In genomic region chr3:46948830-46949671, GRCh38 we compare ENCODE assay signal across 8 cellular contexts. TPM values are rescaled to one million over a fixed set of nuclear protein-coding genes. Genes with fewer than 3 reads are reported as not detected.
A peak's percentile ranks its signal among the peaks of the same experiment; 100 is the strongest.
DNase-seq lines count a peak whose midpoint lies in the region; ATAC-seq lines count a peak whose summit lies in the region.

No MANE protein-coding gene starts in this region.

- no peaks in the 10 kb centered on the region for H3K27me3 Mint-ChIP-seq in activated CD4-positive, alpha-beta T cell treated with anti-CD3 and anti-CD28 coated beads, Interleukin-2, amount 10 ng/mL, durations not matched to agents 24 days and 14 days

- peaks cover 22% of the 10 kb centered on the region for H3K79me1 ChIP-seq in neuronal stem cell (ENCODE audit: low read depth, low read length)

- peaks cover 80% of the 10 kb centered on the region for H3K4me1 Mint-ChIP-seq in activated CD4-positive, alpha-beta T cell treated with anti-CD3 and anti-CD28 coated beads, Interleukin-2, amount 10 ng/mL, durations not matched to agents 24 days and 14 days

- no peaks in the 10 kb centered on the region for H3F3A ChIP-seq in GM23248 (ENCODE audit: insufficient read depth)

- H3K9me2 ChIP-seq in GM23248 (ENCODE audit: insufficient read depth) = no peaks in the 10 kb centered on the region

- H3K27ac ChIP-seq in KOPT-K1 (ENCODE audit: low read depth, low read length, poor library complexity, severe bottlenecking) = peak overlapping the region; percentile 68
- H3K27ac ChIP-seq in cingulate gyrus (ENCODE audit: low read depth, low read length) = peak overlapping the region; percentile 58
- H3K27ac ChIP-seq in neuronal stem cell (replicated peaks; ENCODE audit: low read length) = no peak overlapping the region
- no peak overlapping the region for H3K27ac ChIP-seq in GM23248

- H3K14ac ChIP-seq in neuronal stem cell (ENCODE audit: low read length) = no peak overlapping the region

- peaks cover 16% of the 10 kb centered on the region; the same call in 1 of the 2 replicates for H4K20me1 ChIP-seq in GM23248 (ENCODE audit: insufficient read depth)

- no peak overlapping the region for H2BK15ac ChIP-seq in neuronal stem cell (ENCODE audit: low read length)

- H3K4me3 Mint-ChIP-seq in activated CD4-positive, alpha-beta T cell treated with anti-CD3 and anti-CD28 coated beads, Interleukin-2, amount 10 ng/mL, durations not matched to agents 24 days and 14 days = peak overlapping the region; percentile 80

- H4K8ac ChIP-seq in neuronal stem cell (ENCODE audit: low read depth, low read length) = no peak overlapping the region

- no peak overlapping the region for H3K4ac ChIP-seq in neuronal stem cell (ENCODE audit: low read length)

- no peak overlapping the region for H2BK12ac ChIP-seq in neuronal stem cell (ENCODE audit: low read length)

- no CpG with 5 or more reads among the region's 6 CpGs for WGBS in neuronal stem cell (ENCODE audit: extremely low coverage in 2 of 2, insufficient read length in 2 of 2, insufficient replicate concordance in 1 of 2), 2 donors
- 79 to 85% methylated on average over 6 of the region's 6 CpGs for WGBS in GM23248 (ENCODE audit: low coverage in 1 of 2, low lambda C conversion rate in 2 of 2, missing lambda C conversion rate in 2 of 2), 2 experiments

- H3K27me3 ChIP-seq in neuronal stem cell (ENCODE audit: control insufficient read depth in 3 of 3, insufficient read depth in 3 of 3, low read depth in 1 of 3, low read length in 3 of 3) (no peaks in the 10 kb centered on the region), GM23248 (replicated peaks; ENCODE audit: insufficient read depth) (no peaks in the 10 kb centered on the region)

- H3K9ac ChIP-seq in neuronal stem cell (ENCODE audit: low read depth, low read length, poor library complexity) (no peak overlapping the region), GM23248 (no peak overlapping the region)

- H3K27ac Mint-ChIP-seq in activated CD4-positive, alpha-beta T cell treated with anti-CD3 and anti-CD28 coated beads, Interleukin-2, amount 10 ng/mL, durations not matched to agents 24 days and 14 days = peak overlapping the region; percentile 94

- peaks cover 24% of the 10 kb centered on the region for H3K36me3 ChIP-seq in KOPT-K1 (ENCODE audit: insufficient read depth, low read length)
- H3K36me3 ChIP-seq in neuronal stem cell (replicated peaks in 1 of 2; ENCODE audit: control insufficient read depth in 2 of 2, insufficient read depth in 2 of 2, low read length in 2 of 2) = peaks cover 2 to 42% of the 10 kb centered on the region in 2 donors
- H3K36me3 ChIP-seq in GM23248 (ENCODE audit: low read depth) = no peaks in the 10 kb centered on the region

- H3K4me1 ChIP-seq in neuronal stem cell (ENCODE audit: control insufficient read depth in 2 of 2, insufficient read depth in 1 of 2, low read depth in 1 of 2, low read length in 2 of 2) (peaks cover 3 to 8% of the 10 kb centered on the region in 2 donors), GM23248 (ENCODE audit: insufficient read depth) (peaks cover 13% of the 10 kb centered on the region)

- no peak overlapping the region for H2BK5ac ChIP-seq in neuronal stem cell (ENCODE audit: low read length)

- no peak overlapping the region for H2AK5ac ChIP-seq in neuronal stem cell (ENCODE audit: low read depth, low read length)

- peak overlapping the region; percentile 22 for H3K23ac ChIP-seq in neuronal stem cell (ENCODE audit: low read depth, low read length, poor library complexity)

- no peaks in the 10 kb centered on the region for H3K9me3 Mint-ChIP-seq in activated CD4-positive, alpha-beta T cell treated with anti-CD3 and anti-CD28 coated beads, Interleukin-2, amount 10 ng/mL, durations not matched to agents 24 days and 14 days

- H3K36me3 Mint-ChIP-seq in activated CD4-positive, alpha-beta T cell treated with anti-CD3 and anti-CD28 coated beads, Interleukin-2, amount 10 ng/mL, durations not matched to agents 24 days and 14 days (ENCODE audit: low read depth) = peaks cover 32% of the 10 kb centered on the region

- peak; percentile 70 for DNase-seq in activated CD4-positive, alpha-beta T cell treated with anti-CD3 and anti-CD28 coated beads, Interleukin-2, amount 10 ng/mL, durations not matched to agents 24 days and 14 days
- DNase-seq in activated CD4-positive, alpha-beta T cell treated with anti-CD3 and anti-CD28 coated beads, Interleukin-2, amount 50 U/mL, for 1 hour = no peak
- no peak for DNase-seq in neuronal stem cell (ENCODE audit: low spot score)
- DNase-seq in glomerular visceral epithelial cell (ENCODE audit: extremely low spot score) = no peak
- DNase-seq in GM23248 = no peak

- no peak overlapping the region for H3K4me2 ChIP-seq in neuronal stem cell (ENCODE audit: insufficient read depth, low read length, poor library complexity, severe bottlenecking)
- no peak overlapping the region for H3K4me2 ChIP-seq in GM23248 (ENCODE audit: unreplicated experiment)

- H3K4me3 ChIP-seq in neuronal stem cell (ENCODE audit: low read length in 2 of 2) (no peak overlapping the region), GM23248 (no peak overlapping the region)

- intact Hi-C loops in activated CD4-positive, alpha-beta T cell treated with anti-CD3 and anti-CD28 coated beads, Interleukin-2, amount 10 ng/mL, durations not matched to agents 24 days and 14 days (cut with micrococcal nuclease) = loop anchor here (1.0 to 5.0 kb wide), 4 partner anchors 10 to 68 kb away; partner anchors contain the start of gene NBEAL2

- H3K18ac ChIP-seq in neuronal stem cell (ENCODE audit: low read length) = no peak overlapping the region

- H2AFZ ChIP-seq in neuronal stem cell (ENCODE audit: low read length) = no peak overlapping the region
- H2AFZ ChIP-seq in GM23248 = no peak overlapping the region

- H4K91ac ChIP-seq in neuronal stem cell (ENCODE audit: low read depth, low read length, poor library complexity) = no peak overlapping the region

- H2BK120ac ChIP-seq in neuronal stem cell (ENCODE audit: low read depth, low read length) = no peak overlapping the region

- no peak for ATAC-seq in GM18858 (IDR thresholded peaks at IDR 0.05; ENCODE audit: unreplicated experiment)

- H3K9me3 ChIP-seq in KOPT-K1 (ENCODE audit: insufficient read depth, low read length, poor library complexity, severe bottlenecking) = peaks cover 6% of the 10 kb centered on the region
- H3K9me3 ChIP-seq in neuronal stem cell (replicated peaks in 1 of 2; ENCODE audit: control insufficient read depth in 2 of 2, insufficient read depth in 1 of 2, low read depth in 1 of 2, low read length in 2 of 2) = peaks cover 0 to 4% of the 10 kb centered on the region in 2 donors
- no peaks in the 10 kb centered on the region for H3K9me3 ChIP-seq in GM23248 (ENCODE audit: low read depth)

- in situ Hi-C loops in GM23248 (cut with MboI) = no loop called here

- H3K79me2 ChIP-seq in GM23248 (ENCODE audit: insufficient read depth) = peaks cover 99% of the 10 kb centered on the region

RNA-seq across cellular contexts. Expression of gene CCDC12, which starts 27.5 kb away (rescaled TPM):
- total RNA-seq in activated CD4-positive, alpha-beta T cell treated with anti-CD3 and anti-CD28 coated beads, Interleukin-2, amount 10 ng/mL, durations not matched to agents 24 days and 14 days = 55.3 and 66.2 TPM in 2 replicates
- polyA plus RNA-seq in neuronal stem cell (2013, experiment 1 of 2) = 56.1 TPM
- polyA plus RNA-seq in neuronal stem cell (2013, experiment 2 of 2) = 55.5 TPM
- 15.2 and 17.4 TPM in 2 replicates for total RNA-seq in GM23248 (2014; rRNA removed; shearing (Covaris generic))
- 42.7 and 43.8 TPM in 2 replicates for polyA plus RNA-seq in GM23248 (2016; fragmentation: Nextera tagmentation; extraction: Ambion mirVana)

RNA-seq across cellular contexts. Expression of gene NBEAL2, which starts 30.4 kb away (rescaled TPM):
- total RNA-seq in activated CD4-positive, alpha-beta T cell treated with anti-CD3 and anti-CD28 coated beads, Interleukin-2, amount 10 ng/mL, durations not matched to agents 24 days and 14 days = 115 and 119 TPM in 2 replicates
- 5.9 TPM for polyA plus RNA-seq in neuronal stem cell (2013, experiment 1 of 2)
- 6.2 TPM for polyA plus RNA-seq in neuronal stem cell (2013, experiment 2 of 2)
- total RNA-seq in GM23248 (2014; rRNA removed; shearing (Covaris generic)) = 2.8 and 4.7 TPM in 2 replicates
- 0.94 and 1.2 TPM in 2 replicates for polyA plus RNA-seq in GM23248 (2016; fragmentation: Nextera tagmentation; extraction: Ambion mirVana)

Comparison
In these comparisons a context has a peak if more than half of its experiments do, and no peak if none do; other contexts are left out.
1. H3K27ac ChIP-seq: peak in KOPT-K1 (single experiment) and cingulate gyrus (single experiment); none in neuronal stem cell (single experiment) and GM23248 (single experiment).
2. RNA of gene NBEAL2, which starts 30.4 kb away (total RNA-seq): 115 to 119 TPM in activated CD4-positive, alpha-beta T cell treated with anti-CD3 and anti-CD28 coated beads, Interleukin-2, amount 10 ng/mL, durations not matched to agents 24 days and 14 days; 2.8 to 4.7 TPM in GM23248; every median in the first group is over 10 times any median in the second.